In the genomic region with DNA sequence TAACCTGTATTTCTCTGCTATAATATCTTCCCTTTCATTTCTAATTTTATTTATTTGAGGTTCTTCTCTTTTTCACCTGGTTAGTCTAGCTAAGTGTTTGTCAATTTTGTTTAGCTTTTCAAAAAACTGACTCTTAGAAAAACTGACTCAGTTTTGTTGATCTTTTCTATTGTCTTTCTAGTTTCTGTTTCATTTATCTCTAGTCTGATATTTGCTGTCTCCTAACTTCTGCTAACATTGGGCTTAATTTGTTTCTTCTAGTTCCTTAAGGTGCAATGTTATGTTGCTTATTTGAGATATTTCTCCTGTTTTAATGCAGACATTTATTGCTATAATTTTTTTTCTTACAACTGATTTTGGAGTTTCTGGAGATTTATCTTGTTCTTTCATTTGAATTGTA, we compare ENCODE assay signal across 5 cellular contexts.
"Had no signal": no experiment of that assay in that cellular context is flagged by ENCODE, and none has a peak within 500 bp of the region (broad histone marks: within the 10 kb centered on the region; RNA-seq: fewer than 3 reads in every experiment).

No MANE protein-coding gene starts in this region.

- H3K27me3 Mint-ChIP-seq: IgD-negative memory B cell had no signal

- H3K4me3 Mint-ChIP-seq: IgD-negative memory B cell had no signal

- H3K27ac ChIP-seq: HL-60 had no signal

- ATAC-seq: HepG2, K562 had no signal

- H3K4me1 Mint-ChIP-seq: IgD-negative memory B cell had no signal

- H3K27ac Mint-ChIP-seq: IgD-negative memory B cell had no signal

- H3K4me3 ChIP-seq: K562 had no signal

- DNase-seq: IMR-90 had no signal
